In the genomic region with DNA sequence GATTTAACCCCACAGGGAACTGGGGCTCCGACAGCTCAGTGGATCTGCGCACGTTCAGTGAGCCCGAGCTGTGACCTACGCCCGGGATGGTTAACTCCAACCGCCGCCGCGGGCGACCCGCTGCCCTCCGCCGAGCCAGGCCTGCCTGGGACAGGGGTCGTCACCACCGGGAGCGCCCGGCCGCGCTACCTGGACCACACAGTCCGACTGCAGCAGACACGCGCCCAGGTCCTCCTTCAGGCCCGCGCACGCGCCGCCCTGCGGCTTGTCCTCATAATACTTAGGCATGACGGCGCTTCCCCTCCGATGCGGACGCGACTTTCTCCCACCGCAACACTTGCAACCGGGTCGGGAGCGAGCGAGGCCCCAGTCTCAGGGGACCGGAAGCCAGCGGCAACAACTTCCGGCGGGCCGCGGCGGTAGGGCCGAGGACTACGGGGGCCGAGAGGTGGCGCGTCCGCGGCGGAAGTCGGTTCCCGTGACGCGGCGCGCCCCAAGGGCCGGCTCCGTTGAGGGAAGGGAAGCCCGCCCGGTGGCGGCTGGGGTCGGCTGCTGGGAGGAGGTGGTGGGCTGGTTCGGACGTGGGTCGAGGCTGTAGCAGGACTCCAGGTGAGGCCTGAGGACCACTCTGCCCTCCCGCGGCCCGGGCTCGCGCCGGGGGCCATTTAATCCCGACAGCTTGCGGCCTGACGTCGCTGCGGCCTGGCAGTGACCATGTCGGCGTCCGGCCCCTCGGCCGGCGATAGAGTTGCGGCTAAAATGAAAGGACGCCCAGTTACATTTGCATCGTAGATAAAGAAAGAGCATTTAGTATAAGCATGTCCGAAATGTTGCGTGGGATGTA, we compare ENCODE assay signal across 8 cellular contexts.
DNase-seq lines count a peak whose midpoint lies in the region; ATAC-seq and TF ChIP-seq lines count a peak whose summit lies in the region.

A gene with protein sequence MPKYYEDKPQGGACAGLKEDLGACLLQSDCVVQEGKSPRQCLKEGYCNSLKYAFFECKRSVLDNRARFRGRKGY (minus strand): TSS at position 395 of the 844 bp plus-strand sequence. CDS start 107 bp downstream, at position 288.
A gene with protein sequence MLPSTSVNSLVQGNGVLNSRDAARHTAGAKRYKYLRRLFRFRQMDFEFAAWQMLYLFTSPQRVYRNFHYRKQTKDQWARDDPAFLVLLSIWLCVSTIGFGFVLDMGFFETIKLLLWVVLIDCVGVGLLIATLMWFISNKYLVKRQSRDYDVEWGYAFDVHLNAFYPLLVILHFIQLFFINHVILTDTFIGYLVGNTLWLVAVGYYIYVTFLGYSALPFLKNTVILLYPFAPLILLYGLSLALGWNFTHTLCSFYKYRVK (plus strand): TSS at position 472 of the 844 bp plus-strand sequence. CDS start 1,171 bp downstream, outside the sequence.

- peak within 1 kb of the TSS; percentile 91 for H3K27ac ChIP-seq in VCaP
- peak within 1 kb of the TSS; percentile 26 for H3K27ac ChIP-seq in iPS-20b (ENCODE audit: low read length)
- peak within 1 kb of the TSS; percentile 88 to 100 (median 96) for H3K27ac ChIP-seq in skin epidermis

- peaks cover 38% of the 10 kb centered on the region for H3K36me3 ChIP-seq in iPS-20b (ENCODE audit: insufficient read depth, low read depth, low read length)

- in situ Hi-C loops in ACHN (cut with HindIII; ENCODE audit: low pct_ligation_motif_present, low pct_unique_long_range_greater_than_20kb, low sequenced_read_pairs): no loop called here
- in situ Hi-C loops in T47D (cut with HindIII; ENCODE audit: low pct_unique_long_range_greater_than_20kb, low sequenced_read_pairs): no loop called here

- no peaks in the 10 kb centered on the region for H3K9me3 ChIP-seq in iPS-20b (ENCODE audit: insufficient read depth, low read depth, low read length)

- no peaks in the 10 kb centered on the region for H3K4me1 ChIP-seq in iPS-20b (ENCODE audit: insufficient read depth, low read length)

- DNase-seq in ACHN (peak; percentile 92), NCI-H2196 treated with DMSO at 0.1 percent for 48 hours (lab: John Stamatoyannopoulos, UW; ENCODE audit: unreplicated experiment) (peak; percentile 77), T47D (ENCODE audit: low read depth in 1 of 2, low spot score in 1 of 2) (peak; percentile 87 to 91)

- H3K27me3 ChIP-seq in iPS-20b (ENCODE audit: insufficient read depth, low read length): no peaks in the 10 kb centered on the region

- H3K9ac ChIP-seq in iPS-20b (ENCODE audit: low read depth, low read length): peak within 1 kb of the TSS; percentile 85

- peak; percentile 62 for ATAC-seq in GM18873 (IDR thresholded peaks at IDR 0.05; ENCODE audit: low FRiP score, unreplicated experiment)
- ATAC-seq in HG03135 (IDR thresholded peaks at IDR 0.05; ENCODE audit: unreplicated experiment): peak; percentile 79

- H3K4me3 ChIP-seq in iPS-20b (ENCODE audit: low read length) (peak within 1 kb of the TSS; percentile 79), skin epidermis (peak within 1 kb of the TSS; percentile 71 to 100 (median 92))

- TF ChIP-seq CTCF in VCaP (conservative IDR thresholded peaks at IDR 0.05): no peak

Comparison
In these comparisons a context has a peak if more than half of its experiments do, and no peak if none do; other contexts are left out.
1. Peak in every context shown above with its lines: DNase-seq, ATAC-seq, H3K4me3 ChIP-seq and H3K27ac ChIP-seq.
2. H3K27ac ChIP-seq: peak in every context shown above with its lines; median percentile 96 in skin epidermis; 91 in VCaP; 26 in iPS-20b.